ENCODE assay signal across 1 cellular context in the genomic region with DNA sequence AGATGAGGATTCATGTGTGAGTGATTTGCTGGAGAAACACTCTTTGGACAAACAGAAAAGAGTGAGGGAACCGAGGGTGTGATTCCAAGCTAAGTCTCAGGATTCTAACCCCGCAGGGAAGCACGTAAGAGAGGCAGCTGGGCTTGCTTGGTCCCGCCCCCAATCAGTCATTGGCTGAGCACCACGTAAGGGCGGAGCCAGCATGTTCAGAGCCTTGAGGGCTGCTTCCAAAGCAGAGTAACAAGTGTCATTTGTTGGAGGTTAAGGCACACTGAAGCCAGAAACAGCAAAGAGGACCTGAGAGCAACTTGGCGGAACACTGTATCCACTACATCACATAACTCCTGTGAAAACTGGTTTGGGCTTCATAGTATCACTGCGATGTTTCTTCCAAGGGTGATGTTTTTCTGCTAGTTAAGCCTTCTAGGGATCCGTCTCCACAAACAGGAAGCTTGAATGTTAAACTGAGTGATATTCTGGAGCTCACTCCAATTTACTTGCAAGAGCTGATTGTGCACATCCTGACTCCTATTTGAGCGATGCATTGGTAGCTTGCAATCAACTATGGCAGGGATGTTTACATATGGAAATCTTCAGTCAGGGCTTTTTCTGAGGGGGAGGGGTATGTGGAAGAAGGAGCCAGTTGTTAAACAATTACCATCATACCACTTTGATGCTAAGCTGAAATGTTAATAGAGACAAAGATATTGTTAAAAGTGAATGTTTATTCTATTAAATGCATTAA.
TF ChIP-seq lines count a peak whose summit lies in the region.

No MANE protein-coding gene starts in this region.

TF ChIP-seq in HepG2, 621 proteins besides CTCF, POLR2A, EP300 and RAD21 (continued from another document):
- TF ChIP-seq, protein P1, sequence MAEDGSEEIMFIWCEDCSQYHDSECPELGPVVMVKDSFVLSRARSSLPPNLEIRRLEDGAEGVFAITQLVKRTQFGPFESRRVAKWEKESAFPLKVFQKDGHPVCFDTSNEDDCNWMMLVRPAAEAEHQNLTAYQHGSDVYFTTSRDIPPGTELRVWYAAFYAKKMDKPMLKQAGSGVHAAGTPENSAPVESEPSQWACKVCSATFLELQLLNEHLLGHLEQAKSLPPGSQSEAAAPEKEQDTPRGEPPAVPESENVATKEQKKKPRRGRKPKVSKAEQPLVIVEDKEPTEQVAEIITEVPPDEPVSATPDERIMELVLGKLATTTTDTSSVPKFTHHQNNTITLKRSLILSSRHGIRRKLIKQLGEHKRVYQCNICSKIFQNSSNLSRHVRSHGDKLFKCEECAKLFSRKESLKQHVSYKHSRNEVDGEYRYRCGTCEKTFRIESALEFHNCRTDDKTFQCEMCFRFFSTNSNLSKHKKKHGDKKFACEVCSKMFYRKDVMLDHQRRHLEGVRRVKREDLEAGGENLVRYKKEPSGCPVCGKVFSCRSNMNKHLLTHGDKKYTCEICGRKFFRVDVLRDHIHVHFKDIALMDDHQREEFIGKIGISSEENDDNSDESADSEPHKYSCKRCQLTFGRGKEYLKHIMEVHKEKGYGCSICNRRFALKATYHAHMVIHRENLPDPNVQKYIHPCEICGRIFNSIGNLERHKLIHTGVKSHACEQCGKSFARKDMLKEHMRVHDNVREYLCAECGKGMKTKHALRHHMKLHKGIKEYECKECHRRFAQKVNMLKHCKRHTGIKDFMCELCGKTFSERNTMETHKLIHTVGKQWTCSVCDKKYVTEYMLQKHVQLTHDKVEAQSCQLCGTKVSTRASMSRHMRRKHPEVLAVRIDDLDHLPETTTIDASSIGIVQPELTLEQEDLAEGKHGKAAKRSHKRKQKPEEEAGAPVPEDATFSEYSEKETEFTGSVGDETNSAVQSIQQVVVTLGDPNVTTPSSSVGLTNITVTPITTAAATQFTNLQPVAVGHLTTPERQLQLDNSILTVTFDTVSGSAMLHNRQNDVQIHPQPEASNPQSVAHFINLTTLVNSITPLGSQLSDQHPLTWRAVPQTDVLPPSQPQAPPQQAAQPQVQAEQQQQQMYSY (CRISPR knock-in tag; IDR thresholded peaks at IDR 0.05): no peak
- TF ChIP-seq HNF4A (CRISPR knock-in tag; IDR thresholded peaks at IDR 0.05): no peak
